8 cellular contexts compared by ENCODE assay signal in the genomic region with DNA sequence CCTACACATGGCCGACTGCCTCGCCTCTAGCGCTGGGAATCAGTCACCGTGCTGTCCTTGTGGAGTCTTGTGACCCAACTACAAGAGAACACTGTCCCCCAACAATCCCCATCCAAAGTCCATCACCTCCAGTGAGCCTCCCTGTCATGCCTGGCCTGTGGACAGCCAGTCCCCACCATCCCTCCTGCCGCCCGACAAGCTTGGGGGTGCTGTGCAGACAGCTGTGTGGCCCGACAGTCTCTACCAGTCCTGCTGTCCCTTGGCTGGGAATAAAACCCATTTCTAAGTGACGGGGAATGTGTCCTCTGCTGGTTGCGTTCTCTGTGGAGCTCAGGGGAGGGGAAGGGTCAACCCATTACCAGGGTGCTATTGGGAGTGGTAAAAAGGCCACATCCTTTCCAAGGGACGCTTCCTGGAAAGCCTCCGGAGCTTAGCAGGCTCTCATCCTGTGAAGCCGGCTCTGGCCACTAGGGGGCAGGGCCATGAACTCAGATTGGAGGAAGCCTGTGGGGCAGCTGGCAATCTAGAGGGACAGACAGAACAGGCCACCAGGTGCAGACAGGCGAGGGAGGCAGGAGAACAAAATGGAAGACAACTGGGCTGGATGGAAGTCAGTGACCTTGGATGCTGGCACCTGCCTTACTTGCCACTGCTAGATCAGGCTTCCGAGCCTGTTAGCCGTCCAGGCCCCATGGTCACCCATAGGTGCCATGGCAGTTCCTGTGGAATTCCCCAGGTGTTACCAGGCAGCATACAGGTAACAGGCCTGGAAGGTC. TPM values are rescaled to one million over a fixed set of nuclear protein-coding genes. Genes with fewer than 3 reads are reported as not detected.
DNase-seq lines count a peak whose midpoint lies in the region; ATAC-seq, FAIRE-seq and TF ChIP-seq lines count a peak whose summit lies in the region.

No MANE protein-coding gene starts in this region.

- DNase-seq in 8988T (peak; percentile 68), GM12891 (ENCODE audit: insufficient read length, low spot score) (peak; percentile 59), NOMO-1 treated with dmso at 0.1 percent for 144 hours (lab: John Stamatoyannopoulos, UW; ENCODE audit: unreplicated experiment) (peak; percentile 27), esophagus squamous epithelium (lab: John Stamatoyannopoulos, UW) (no peak), neural crest cell (ENCODE audit: low read depth, low spot score) (peak; percentile 80), testis (peak; percentile 77)
- DNase-seq in activated CD8-positive, alpha-beta memory T cell treated with anti-CD3 and anti-CD28 coated beads, Interleukin-2, amount 50 U/mL, for 48 hours, result peak; percentile 91

- H3K27me3 Mint-ChIP-seq in neural crest cell (ENCODE audit: low read depth), result no peaks in the 10 kb centered on the region

- H3K27me3 ChIP-seq in esophagus squamous epithelium, result no peaks in the 10 kb centered on the region
- H3K27me3 ChIP-seq in testis, result no peaks in the 10 kb centered on the region

- H3K27ac Mint-ChIP-seq in neural crest cell (ENCODE audit: unreplicated experiment), result peak overlapping the region; percentile 89

- H3K27ac ChIP-seq in esophagus squamous epithelium, result no peak overlapping the region
- H3K27ac ChIP-seq in testis, result no peak overlapping the region

- ATAC-seq in HG02885 (IDR thresholded peaks at IDR 0.05; ENCODE audit: poor library complexity, unreplicated experiment), result peak; percentile 82

- 78 to 96% methylated on average over 7 to 8 of the region's 15 CpGs for WGBS in esophagus squamous epithelium, 2 donors
- 76 to 85% methylated on average over 11 to 15 of the region's 15 CpGs for WGBS in testis, 2 donors

- no peak overlapping the region for H3K4me3 Mint-ChIP-seq in neural crest cell

- FAIRE-seq in GM12891 (lab: Jason Lieb, UNC), result peak; percentile 85

- intact Hi-C loops in esophagus squamous epithelium (cut with DNase I), result no loop called here
- intact Hi-C loops in testis (cut with DNase I; ENCODE audit: low total_unique reads), result no loop called here

- H3K4me1 ChIP-seq in esophagus squamous epithelium (no peaks in the 10 kb centered on the region), testis (no peaks in the 10 kb centered on the region)

- no peaks in the 10 kb centered on the region for H3K9me3 ChIP-seq in esophagus squamous epithelium
- no peaks in the 10 kb centered on the region for H3K9me3 ChIP-seq in testis

- no peak overlapping the region for H3K4me3 ChIP-seq in esophagus squamous epithelium
- H3K4me3 ChIP-seq in testis, result no peak overlapping the region

- H3K36me3 ChIP-seq in esophagus squamous epithelium, result no peaks in the 10 kb centered on the region
- H3K36me3 ChIP-seq in testis (ENCODE audit: low read depth, missing control alignments), result no peaks in the 10 kb centered on the region

- TF ChIP-seq CTCF in esophagus squamous epithelium (IDR thresholded peaks at IDR 0.05) (peak; percentile 53 to 81 (median 74)), neural crest cell (conservative IDR thresholded peaks at IDR 0.05) (peak; percentile 78), testis (IDR thresholded peaks at IDR 0.05) (peak; percentile 17 to 71 (median 35))

- no peaks in the 10 kb centered on the region for H3K4me1 Mint-ChIP-seq in neural crest cell

- TF ChIP-seq POLR2A in GM12891 (IDR thresholded peaks at IDR 0.05; ENCODE audit: low read depth, low read length), result no peak
- TF ChIP-seq POLR2A in esophagus squamous epithelium (IDR thresholded peaks at IDR 0.05), result no peak
- TF ChIP-seq POLR2A in testis (IDR thresholded peaks at IDR 0.05), result no peak

- H3K36me3 Mint-ChIP-seq in neural crest cell (ENCODE audit: low read depth), result no peaks in the 10 kb centered on the region

- H3K9me3 Mint-ChIP-seq in neural crest cell, result no peaks in the 10 kb centered on the region

TF ChIP-seq in GM12891, 5 proteins besides CTCF, POLR2A, EP300 and RAD21:
- TF ChIP-seq PAX5 (IDR thresholded peaks at IDR 0.05; ENCODE audit: insufficient read depth, low read length, severe bottlenecking) (no peak), POU2F2 (IDR thresholded peaks at IDR 0.05; ENCODE audit: low read depth, low read length) (no peak), SPI1 (IDR thresholded peaks at IDR 0.05; ENCODE audit: low read depth, low read length) (no peak), POLR2AphosphoS5 (IDR thresholded peaks at IDR 0.05; ENCODE audit: low read depth, low read length) (no peak), TAF1 (IDR thresholded peaks at IDR 0.05; ENCODE audit: low read depth, low read length) (no peak)

RNA-seq across cellular contexts. Expression of gene BLTP3B, which starts 12.0 kb away (rescaled TPM):
- polyA plus RNA-seq in GM12891 (2012; ENCODE audit: low read depth, missing spikeins), result 10.2 TPM
- 10 to 100 TPM in 3 of 4 donors, 1 to 10 TPM in 1; 7.1 to 21.9 (median 13.5) TPM for total RNA-seq in esophagus squamous epithelium
- 17.8 and 19.0 TPM in 2 replicates for total RNA-seq in neural crest cell
- 10 to 100 TPM; 29.2 to 34.9 TPM for total RNA-seq in testis
- 25.4 TPM for polyA plus RNA-seq in testis (ENCODE audit: insufficient read depth, low read depth, low replicate concordance)

RNA-seq across cellular contexts. Expression of gene ACTR6, which starts 46.0 kb away (rescaled TPM):
- 22.5 TPM for polyA plus RNA-seq in GM12891 (2012; ENCODE audit: low read depth, missing spikeins)
- 10 to 100 TPM; 14.2 to 21.0 (median 16.5) TPM for total RNA-seq in esophagus squamous epithelium
- 36.3 and 38.2 TPM in 2 replicates for total RNA-seq in neural crest cell
- total RNA-seq in testis, result 10 to 100 TPM; 11.4 to 17.6 TPM
- polyA plus RNA-seq in testis (ENCODE audit: insufficient read depth, low read depth, low replicate concordance), result 38.1 TPM
